ENCODE assay signal across 2 cellular contexts in genomic region chr18:67318651-67319050, GRCh38.
A peak's percentile ranks its signal among the peaks of the same experiment; 100 is the strongest.
TF ChIP-seq lines count a peak whose summit lies in the region.

No MANE protein-coding gene starts in this region.

TF ChIP-seq in SK-N-SH, 30 proteins besides CTCF, POLR2A, EP300 and RAD21 (continued from another document):
- TF ChIP-seq MAX (IDR thresholded peaks at IDR 0.05; ENCODE audit: low read depth) = 0 out of 2 replicates have a peak, but pooled peaks have one; percentile 39
- TF ChIP-seq TCF12 (IDR thresholded peaks at IDR 0.05) = no peak
- peak; percentile 23; the same call in 1 of the 2 replicates for TF ChIP-seq YY1 (IDR thresholded peaks at IDR 0.05; ENCODE audit: low read depth)
- TF ChIP-seq RXRA (IDR thresholded peaks at IDR 0.05; ENCODE audit: borderline replicate concordance, low read depth) = no peak

TF ChIP-seq in SK-N-SH treated with all-trans-retinoic acid at 6 μM for 48 hours, 23 proteins besides CTCF, POLR2A, EP300 and RAD21 (continued from another document):
- TF ChIP-seq ESRRG (CRISPR knock-in tag; IDR thresholded peaks at IDR 0.05) (no peak), ARNTL (CRISPR knock-in tag; IDR thresholded peaks at IDR 0.05; ENCODE audit: borderline replicate concordance, low read depth) (no peak), ZNF565 (CRISPR knock-in tag; conservative IDR thresholded peaks at IDR 0.05; ENCODE audit: low read depth) (no peak), OSR1 (CRISPR knock-in tag; IDR thresholded peaks at IDR 0.05) (no peak), POU6F1 (CRISPR knock-in tag; IDR thresholded peaks at IDR 0.05; ENCODE audit: borderline replicate concordance, low read depth) (no peak), CSDC2 (CRISPR knock-in tag; IDR thresholded peaks at IDR 0.05) (no peak), GLIS3 (CRISPR knock-in tag; IDR thresholded peaks at IDR 0.05) (no peak), PPARA (CRISPR knock-in tag; IDR thresholded peaks at IDR 0.05; ENCODE audit: borderline replicate concordance) (no peak)
